Comparison of ENCODE assay signal across 15 cellular contexts in genomic region chr4:55385201-55385649, GRCh38. TPM values are rescaled to one million over a fixed set of nuclear protein-coding genes. Genes with fewer than 3 reads are reported as not detected.
DNase-seq lines count a peak whose midpoint lies in the region; ATAC-seq, FAIRE-seq and TF ChIP-seq lines count a peak whose summit lies in the region.
"Had no signal": no experiment of that assay in that cellular context is flagged by ENCODE, and none has a peak within 500 bp of the region (broad histone marks: within the 10 kb centered on the region; RNA-seq: fewer than 3 reads in every experiment).

No MANE protein-coding gene starts in this region.

- intact Hi-C loops in Caco-2 (cut with micrococcal nuclease; ENCODE audit: unreplicated experiment) (no loop called here), left lung (cut with DNase I) (no loop called here)

- H3K79me2 ChIP-seq in astrocyte (ENCODE audit: insufficient read depth, low read length): no peaks in the 10 kb centered on the region

- H3K27me3 Mint-ChIP-seq in Caco-2 (ENCODE audit: insufficient read depth, unreplicated experiment): no peaks in the 10 kb centered on the region
- no peaks in the 10 kb centered on the region for H3K27me3 Mint-ChIP-seq in astrocyte (ENCODE audit: low read depth, unreplicated experiment)
- H3K27me3 Mint-ChIP-seq: activated naive CD8-positive, alpha-beta T cell treated with anti-CD3 and anti-CD28 coated beads, Interleukin-2, amount 10 ng/mL, durations not matched to agents 7 days and 5 days had no signal

- ATAC-seq in left lung: peak; percentile 66
- no peak for ATAC-seq in HG03378 (IDR thresholded peaks at IDR 0.05; ENCODE audit: unreplicated experiment)
- ATAC-seq: left ventricle myocardium superior, sciatic nerve had no signal

- H3K4me3 Mint-ChIP-seq in Caco-2 (ENCODE audit: unreplicated experiment): no peak overlapping the region
- no peak overlapping the region for H3K4me3 Mint-ChIP-seq in astrocyte (ENCODE audit: unreplicated experiment)
- H3K4me3 Mint-ChIP-seq: activated naive CD8-positive, alpha-beta T cell treated with anti-CD3 and anti-CD28 coated beads, Interleukin-2, amount 10 ng/mL, durations not matched to agents 7 days and 5 days had no signal

- peaks cover 25% of the 10 kb centered on the region for H3K4me1 ChIP-seq in Caco-2
- H3K4me1 ChIP-seq in astrocyte (ENCODE audit: insufficient read depth, low read length): peaks cover 13% of the 10 kb centered on the region
- no peaks in the 10 kb centered on the region for H3K4me1 ChIP-seq in left lung

- no peaks in the 10 kb centered on the region for H4K20me1 ChIP-seq in astrocyte (ENCODE audit: insufficient read depth, low read length)

- H3K27ac ChIP-seq in astrocyte (ENCODE audit: low read depth, low read length): peak overlapping the region; percentile 20
- H3K27ac ChIP-seq in left lung: no peak overlapping the region
- H3K27ac ChIP-seq: thoracic aorta had no signal

- TF ChIP-seq CTCF in Caco-2 (IDR thresholded peaks at IDR 0.05; ENCODE audit: insufficient read depth in 1 of 2, low read depth in 1 of 2, low read length in 1 of 2, severe bottlenecking in 1 of 2, unreplicated experiment in 1 of 2): no peak
- TF ChIP-seq CTCF in astrocyte (IDR thresholded peaks at IDR 0.05; ENCODE audit: insufficient read depth, low read depth, low read length): no peak
- no peak for TF ChIP-seq CTCF in left lung (IDR thresholded peaks at IDR 0.05)

- CTCF ChIA-PET in Caco-2 (lab: Charles Lee): interaction anchor here (1.1 kb wide), 1 partner anchor 161 kb away, joined by 4 read pairs; the partner anchor contains the start of gene CLOCK

- H3K4me3 ChIP-seq in Caco-2 (ENCODE audit: low read depth, low read length) (no peak overlapping the region), astrocyte (ENCODE audit: insufficient read depth, low read depth, low read length) (no peak overlapping the region), left lung (no peak overlapping the region)
- H3K4me3 ChIP-seq: thoracic aorta had no signal

- H3K36me3 ChIP-seq in Caco-2 (ENCODE audit: control insufficient read depth, insufficient read depth, low read length) (no peaks in the 10 kb centered on the region), astrocyte (ENCODE audit: insufficient read depth, low read length) (no peaks in the 10 kb centered on the region), left lung (no peaks in the 10 kb centered on the region)
- H3K36me3 ChIP-seq: thoracic aorta had no signal

- H2AFZ ChIP-seq in astrocyte (ENCODE audit: low read depth, low read length): no peak overlapping the region

- peaks cover 18% of the 10 kb centered on the region for H3K4me1 Mint-ChIP-seq in Caco-2 (ENCODE audit: low read depth, unreplicated experiment)
- H3K4me1 Mint-ChIP-seq in astrocyte (ENCODE audit: low read depth, unreplicated experiment): peaks cover 10% of the 10 kb centered on the region

- H3K36me3 Mint-ChIP-seq in Caco-2 (ENCODE audit: insufficient read depth, unreplicated experiment) (no peaks in the 10 kb centered on the region), astrocyte (ENCODE audit: low read depth, unreplicated experiment) (peaks cover 2% of the 10 kb centered on the region)
- H3K36me3 Mint-ChIP-seq: activated naive CD8-positive, alpha-beta T cell treated with anti-CD3 and anti-CD28 coated beads, Interleukin-2, amount 10 ng/mL, durations not matched to agents 7 days and 5 days had no signal

- FAIRE-seq in astrocyte (lab: Jason Lieb, UNC): no peak
- FAIRE-seq: frontal cortex had no signal

- H3K9me3 Mint-ChIP-seq in Caco-2 (ENCODE audit: unreplicated experiment): no peaks in the 10 kb centered on the region
- peaks cover under 1% of the 10 kb centered on the region for H3K9me3 Mint-ChIP-seq in astrocyte (ENCODE audit: unreplicated experiment)
- H3K9me3 Mint-ChIP-seq: activated naive CD8-positive, alpha-beta T cell treated with anti-CD3 and anti-CD28 coated beads, Interleukin-2, amount 10 ng/mL, durations not matched to agents 7 days and 5 days had no signal

- DNase-seq in Caco-2: no peak
- peak; percentile 30 for DNase-seq in NCI-H226
- peak; percentile 54 for DNase-seq in astrocyte (ENCODE audit: low read depth)
- no peak for DNase-seq in left lung
- DNase-seq in NCI-H1092 treated with DMSO at 0.1 percent for 48 hours (lab: John Stamatoyannopoulos, UW): no peak
- DNase-seq in HPDE6-E6E7 (ENCODE audit: extremely low spot score): no peak
- no peak for DNase-seq in cerebellar nuclear complex (lab: John Stamatoyannopoulos, UW)
- DNase-seq: activated naive CD8-positive, alpha-beta T cell treated with anti-CD3 and anti-CD28 coated beads, Interleukin-2, amount 10 ng/mL, durations not matched to agents 7 days and 5 days; left ventricle myocardium superior; MM.1S; NCI-H187 had no signal

- BruUV-seq in Caco-2 (replicated peaks; lab: Mats Ljungman, UMichigan): no TSS peak

- POLR2A ChIA-PET in Caco-2 (lab: Charles Lee): no interaction called here

- H3K9me3 ChIP-seq in Caco-2: no peaks in the 10 kb centered on the region
- no peaks in the 10 kb centered on the region for H3K9me3 ChIP-seq in astrocyte (ENCODE audit: insufficient read depth, low read depth, low read length)
- no peaks in the 10 kb centered on the region for H3K9me3 ChIP-seq in left lung
- H3K9me3 ChIP-seq: thoracic aorta had no signal

- peak overlapping the region; percentile 38 for H3K4me2 ChIP-seq in astrocyte (ENCODE audit: low read length)

- no peaks in the 10 kb centered on the region for H3K27me3 ChIP-seq in Caco-2 (replicated peaks; ENCODE audit: control insufficient read depth, insufficient read depth, low read length)
- H3K27me3 ChIP-seq in astrocyte (ENCODE audit: insufficient read depth, low read length): no peaks in the 10 kb centered on the region
- H3K27me3 ChIP-seq in left lung: no peaks in the 10 kb centered on the region

- H3K9ac ChIP-seq in astrocyte (ENCODE audit: low read length): no peak overlapping the region

- H3K27ac Mint-ChIP-seq in Caco-2 (ENCODE audit: unreplicated experiment) (peak overlapping the region; percentile 67), astrocyte (ENCODE audit: unreplicated experiment) (peak overlapping the region; percentile 11)
- H3K27ac Mint-ChIP-seq: activated naive CD8-positive, alpha-beta T cell treated with anti-CD3 and anti-CD28 coated beads, Interleukin-2, amount 10 ng/mL, durations not matched to agents 7 days and 5 days had no signal

RNA-seq across cellular contexts. Expression of gene TMEM165, which starts 10.5 kb away (rescaled TPM):
- total RNA-seq in Caco-2 (2022) (90.4 and 91.9 TPM in 2 replicates), astrocyte (128 and 130 TPM in 2 replicates), left lung (100 to 1,000 TPM; 121 to 201 TPM)

RNA-seq across cellular contexts. Expression of gene SRD5A3, which starts 39.2 kb away (rescaled TPM):
- total RNA-seq in Caco-2 (2022): 22.6 and 26.9 TPM in 2 replicates
- 39.5 and 43.8 TPM in 2 replicates for total RNA-seq in astrocyte
- total RNA-seq in left lung: 10 to 100 TPM; 27.1 to 31.3 TPM

Comparison
In these comparisons a context has a peak if more than half of its experiments do, and no peak if none do; other contexts are left out.
1. DNase-seq: peak in NCI-H226 (single experiment) and astrocyte (single experiment); none in Caco-2 (0 of 2), left lung (0 of 2), NCI-H1092 treated with DMSO at 0.1 percent for 48 hours (single experiment), HPDE6-E6E7 (single experiment) and cerebellar nuclear complex (0 of 2).